Comparison of ENCODE assay signal across 17 cellular contexts in the genomic region with DNA sequence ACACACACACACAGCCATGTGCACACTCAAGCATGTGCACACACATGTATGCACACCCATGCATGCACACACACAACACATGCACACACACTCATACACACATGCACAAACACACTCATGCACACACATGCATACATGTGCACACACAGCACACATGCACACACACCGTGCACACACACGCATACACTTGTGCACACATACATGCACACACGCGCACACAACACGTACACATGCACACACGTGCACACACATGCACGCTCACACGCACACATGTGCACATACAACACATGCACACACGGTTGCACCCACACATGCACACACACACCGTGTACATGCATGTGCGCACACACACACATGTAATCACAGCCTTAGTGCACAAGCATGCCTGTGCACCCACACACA.
DNase-seq lines count a peak whose midpoint lies in the region; ATAC-seq, FAIRE-seq and TF ChIP-seq lines count a peak whose summit lies in the region.
"Had no signal": no experiment of that assay in that cellular context is flagged by ENCODE, and none has a peak within 500 bp of the region (broad histone marks: within the 10 kb centered on the region; RNA-seq: fewer than 3 reads in every experiment).

No MANE protein-coding gene starts in this region.

- peak overlapping the region; percentile 19 for H4K91ac ChIP-seq in trophoblast cell (ENCODE audit: low read depth, low read length)

- H3K9me3 ChIP-seq in left ventricle myocardium inferior (replicated peaks), result no peaks in the 10 kb centered on the region
- H3K9me3 ChIP-seq in GM12878 (replicated peaks; ENCODE audit: control insufficient read depth, insufficient read depth, low read length), result no peaks in the 10 kb centered on the region
- H3K9me3 ChIP-seq in right cardiac atrium (ENCODE audit: control insufficient read depth, low read length), result no peaks in the 10 kb centered on the region
- peaks cover 7% of the 10 kb centered on the region for H3K9me3 ChIP-seq in trophoblast cell (ENCODE audit: insufficient read depth, low read depth, low read length)
- H3K9me3 ChIP-seq: HAP-1 had no signal

- no peaks in the 10 kb centered on the region; the same call in 1 of the 2 replicates for H4K20me1 ChIP-seq in GM12878 (ENCODE audit: control insufficient read depth, insufficient read depth)

- no peak for FAIRE-seq in GM12878 (lab: Jason Lieb, UNC)

- H2BK120ac ChIP-seq in trophoblast cell (ENCODE audit: insufficient read depth, low read length, poor library complexity), result no peak overlapping the region

- peaks cover 16% of the 10 kb centered on the region for H3K79me1 ChIP-seq in trophoblast cell (ENCODE audit: low read length)

- H2AK5ac ChIP-seq in trophoblast cell (ENCODE audit: low read length), result no peak overlapping the region

- no peak overlapping the region for H4K12ac ChIP-seq in trophoblast cell (ENCODE audit: low read depth, low read length)

- H3K23ac ChIP-seq in trophoblast cell (ENCODE audit: low read length), result peak overlapping the region; percentile 83

- intact Hi-C loops in Right ventricle myocardium inferior (cut with DNase I), result no loop called here
- intact Hi-C loops in left ventricle myocardium inferior (cut with micrococcal nuclease), result no loop called here
- intact Hi-C loops in GM12878 (cut with micrococcal nuclease; ENCODE audit: unreplicated experiment), result no loop called here
- intact Hi-C loops in right cardiac atrium (cut with DNase I), result no loop called here

- H3K9ac ChIP-seq in GM12878 (ENCODE audit: control insufficient read depth, insufficient read depth, low read length), result no peak overlapping the region
- H3K9ac ChIP-seq in trophoblast cell (ENCODE audit: low read length), result no peak overlapping the region

- no peak overlapping the region for H4K8ac ChIP-seq in trophoblast cell (ENCODE audit: low read depth, low read length)

- in situ Hi-C loops in GM12878 (cut with MboI), result no loop called here

- H3K18ac ChIP-seq in trophoblast cell (ENCODE audit: low read length), result no peak overlapping the region

- H3K4ac ChIP-seq in trophoblast cell (ENCODE audit: low read depth, low read length), result no peak overlapping the region

- H3K4me2 ChIP-seq in GM12878 (ENCODE audit: control insufficient read depth, insufficient read depth) (no peak overlapping the region), trophoblast cell (ENCODE audit: low read length) (no peak overlapping the region)

- H3K4me1 ChIP-seq in left ventricle myocardium inferior, result peaks cover 42% of the 10 kb centered on the region
- no peaks in the 10 kb centered on the region for H3K4me1 ChIP-seq in GM12878 (ENCODE audit: control insufficient read depth, insufficient read depth, low read length)
- H3K4me1 ChIP-seq in right cardiac atrium (ENCODE audit: control insufficient read depth, insufficient read depth, low read length), result peaks cover 8% of the 10 kb centered on the region
- peaks cover 37 to 41% of the 10 kb centered on the region in 2 experiments for H3K4me1 ChIP-seq in trophoblast cell (ENCODE audit: control insufficient read depth in 1 of 2, insufficient read depth in 2 of 2, low read length in 2 of 2)
- H3K4me1 ChIP-seq: HAP-1 had no signal

- H3K27ac ChIP-seq in left ventricle myocardium inferior (replicated peaks) (no peak overlapping the region), GM12878 (ENCODE audit: control insufficient read depth, insufficient read depth) (no peak overlapping the region), right cardiac atrium (ENCODE audit: low read length) (no peak overlapping the region), trophoblast cell (ENCODE audit: low read depth, low read length) (peak overlapping the region; percentile 59)

- TF ChIP-seq CTCF in left ventricle myocardium inferior (IDR thresholded peaks at IDR 0.05; ENCODE audit: borderline replicate concordance) (no peak), GM12878 (IDR thresholded peaks at IDR 0.05 in 2 of 3, conservative IDR thresholded peaks at IDR 0.05 in 1 of 3; ENCODE audit: control insufficient read depth in 2 of 3, extremely low read depth in 1 of 3, insufficient read depth in 1 of 3, low read depth in 3 of 3, low read length in 3 of 3) (no peak)

- no peak for TF ChIP-seq EP300 in GM12878 (IDR thresholded peaks at IDR 0.05; ENCODE audit: borderline replicate concordance in 1 of 2, control insufficient read depth in 1 of 2, low read depth in 2 of 2, low read length in 2 of 2)

- 66% methylated on average over 11 of the region's 11 CpGs for WGBS in GM12878 (ENCODE audit: insufficient coverage, insufficient replicate concordance, low lambda C conversion rate, missing lambda C conversion rate)
- 97% methylated on average over 11 of the region's 11 CpGs for WGBS in right cardiac atrium
- WGBS in trophoblast cell (ENCODE audit: extremely low coverage, insufficient coverage, insufficient read length), result no CpG with 5 or more reads among the region's 11 CpGs

- H3K27me3 ChIP-seq in left ventricle myocardium inferior (ENCODE audit: low read depth) (no peaks in the 10 kb centered on the region), GM12878 (replicated peaks in 1 of 2; ENCODE audit: control insufficient read depth in 2 of 2, insufficient read depth in 2 of 2, low read length in 1 of 2) (peaks cover 2 to 3% of the 10 kb centered on the region in 2 experiments), right cardiac atrium (ENCODE audit: control insufficient read depth, insufficient read depth) (no peaks in the 10 kb centered on the region), trophoblast cell (ENCODE audit: insufficient read depth, low read length) (no peaks in the 10 kb centered on the region)

- no peak for TF ChIP-seq POLR2A in GM12878 (IDR thresholded peaks at IDR 0.05; ENCODE audit: low read depth, low read length)

- no peak for TF ChIP-seq RAD21 in GM12878 (IDR thresholded peaks at IDR 0.05; ENCODE audit: insufficient read depth, low read depth, low read length)

- H2BK5ac ChIP-seq in trophoblast cell (ENCODE audit: low read depth, low read length, poor library complexity), result no peak overlapping the region

- H3K14ac ChIP-seq in trophoblast cell (ENCODE audit: low read length), result peak overlapping the region; percentile 1

- no peaks in the 10 kb centered on the region for H3K79me2 ChIP-seq in GM12878 (ENCODE audit: control insufficient read depth, insufficient read depth, low read length)
- H3K79me2 ChIP-seq in trophoblast cell (ENCODE audit: control insufficient read depth, insufficient read depth, low read length, poor library complexity), result peaks cover 2% of the 10 kb centered on the region

- BruUV-seq in GM12878 (replicated peaks; lab: Mats Ljungman, UMichigan), result no TSS peak

- H3K36me3 ChIP-seq in left ventricle myocardium inferior (no peaks in the 10 kb centered on the region), GM12878 (ENCODE audit: control insufficient read depth in 2 of 2, insufficient read depth in 2 of 2, low read length in 1 of 2) (no peaks in the 10 kb centered on the region), trophoblast cell (ENCODE audit: control insufficient read depth in 1 of 2, insufficient read depth in 2 of 2, low read length in 2 of 2) (no peaks in the 10 kb centered on the region)
- H3K36me3 ChIP-seq: HAP-1 had no signal

- CTCF ChIA-PET in GM12878 (lab: Yijun Ruan, JAX), result no interaction called here

- H2BK12ac ChIP-seq in trophoblast cell (ENCODE audit: low read length), result no peak overlapping the region

- DNase-seq in Right ventricle myocardium inferior (ENCODE audit: missing footprints), result peak; percentile 35
- no peak for DNase-seq in left ventricle myocardium inferior
- no peak for DNase-seq in GM12878 (ENCODE audit: low read depth, low spot score)
- peak; percentile 1 to 33 (median 18) for DNase-seq in right cardiac atrium
- no peak for DNase-seq in trophoblast cell
- DNase-seq in pons (ENCODE audit: low spot score), result no peak
- DNase-seq in activated T-cell treated with anti-CD3 and anti-CD28 coated beads, Interleukin-2, amount 50 U/mL, for 1 hour, result no peak
- DNase-seq: 8988T; DMS79 treated with DMSO at 0.1 percent for 48 hours; Kasumi-1; MM.1S; NCI-H1105 treated with DMSO at 0.1 percent for 48 hours; NCI-H187; NCI-H226; NK-92 treated with Interleukin-12 subunit alpha and Interleukin-12 subunit beta, amount 100 ng/mL, for 24 hours had no signal

- H2AFZ ChIP-seq in GM12878 (ENCODE audit: control insufficient read depth, low read depth, low read length) (no peak overlapping the region), trophoblast cell (ENCODE audit: insufficient read depth, low read length, poor library complexity) (no peak overlapping the region)

- ATAC-seq in Right ventricle myocardium inferior (no peak), GM12878 (no peak), right cardiac atrium (no peak), HG02571 (IDR thresholded peaks at IDR 0.05; ENCODE audit: unreplicated experiment) (no peak)

- RAD21 ChIA-PET in GM12878 (lab: Charles Lee; ENCODE audit: unreplicated experiment), result no interaction called here

- POLR2A ChIA-PET in GM12878 (lab: Charles Lee), result interaction anchor here (0.6 kb wide), 1 partner anchor 20 kb away, joined by 4 read pairs; no protein-coding TSS in a partner anchor

- H3K4me3 ChIP-seq in left ventricle myocardium inferior (no peak overlapping the region), GM12878 (no peak overlapping the region), right cardiac atrium (ENCODE audit: low read length) (no peak overlapping the region), trophoblast cell (ENCODE audit: low read depth, low read length) (peak overlapping the region; percentile 14)
- H3K4me3 ChIP-seq: HAP-1 had no signal

- SMC1A ChIA-PET in GM12878 (lab: Charles Lee; ENCODE audit: uncharacterized antibody, unreplicated experiment), result no interaction called here

TF ChIP-seq in GM12878, 131 proteins besides CTCF, POLR2A, EP300 and RAD21:
- TF ChIP-seq, protein P1, sequence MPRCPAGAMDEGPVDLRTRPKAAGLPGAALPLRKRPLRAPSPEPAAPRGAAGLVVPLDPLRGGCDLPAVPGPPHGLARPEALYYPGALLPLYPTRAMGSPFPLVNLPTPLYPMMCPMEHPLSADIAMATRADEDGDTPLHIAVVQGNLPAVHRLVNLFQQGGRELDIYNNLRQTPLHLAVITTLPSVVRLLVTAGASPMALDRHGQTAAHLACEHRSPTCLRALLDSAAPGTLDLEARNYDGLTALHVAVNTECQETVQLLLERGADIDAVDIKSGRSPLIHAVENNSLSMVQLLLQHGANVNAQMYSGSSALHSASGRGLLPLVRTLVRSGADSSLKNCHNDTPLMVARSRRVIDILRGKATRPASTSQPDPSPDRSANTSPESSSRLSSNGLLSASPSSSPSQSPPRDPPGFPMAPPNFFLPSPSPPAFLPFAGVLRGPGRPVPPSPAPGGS (IDR thresholded peaks at IDR 0.05; ENCODE audit: borderline replicate concordance, insufficient read depth, low read depth, low read length, poor library complexity, severe bottlenecking), result peak; percentile 34
- no peak for TF ChIP-seq CHD1 (IDR thresholded peaks at IDR 0.05; ENCODE audit: low read depth, low read length)

Comparison
In these comparisons a context has a peak if more than half of its experiments do, and no peak if none do; other contexts are left out.
1. DNase-seq: peak in Right ventricle myocardium inferior (single experiment) and right cardiac atrium (3 of 3); none in left ventricle myocardium inferior (single experiment), GM12878 (single experiment), trophoblast cell (0 of 2), pons (single experiment) and activated T-cell treated with anti-CD3 and anti-CD28 coated beads, Interleukin-2, amount 50 U/mL, for 1 hour (single experiment).